ENCODE assay signal across 8 cellular contexts in genomic region chr9:133955821-133956411, GRCh38. TPM values are rescaled to one million over a fixed set of nuclear protein-coding genes. Genes with fewer than 3 reads are reported as not detected.
DNase-seq lines count a peak whose midpoint lies in the region; ATAC-seq, FAIRE-seq and TF ChIP-seq lines count a peak whose summit lies in the region.

No MANE protein-coding gene starts in this region.

- H3K27ac ChIP-seq in GM12878 (ENCODE audit: control insufficient read depth, insufficient read depth): peak overlapping the region; percentile 99
- peak overlapping the region; percentile 62 for H3K27ac ChIP-seq in lower lobe of right lung
- no peak overlapping the region for H3K27ac ChIP-seq in aorta (ENCODE audit: low read depth in 1 of 2, low read length in 2 of 2)

- H3K4me3 ChIP-seq in NT2/D1 (ENCODE audit: insufficient read length, low read depth) (no peak overlapping the region), GM12878 (peak overlapping the region; percentile 67), lower lobe of right lung (peak overlapping the region; percentile 32), aorta (ENCODE audit: low read length in 2 of 2) (no peak overlapping the region)

- TF ChIP-seq CTCF in GM12873 (IDR thresholded peaks at IDR 0.05; ENCODE audit: insufficient read depth, low read depth, low read length, missing control alignments) (peak; percentile 24), GM12878 (IDR thresholded peaks at IDR 0.05 in 2 of 3, conservative IDR thresholded peaks at IDR 0.05 in 1 of 3; ENCODE audit: control insufficient read depth in 2 of 3, extremely low read depth in 1 of 3, insufficient read depth in 1 of 3, low read depth in 3 of 3, low read length in 3 of 3) (peak in 1 of 3 experiments; percentile 12; a peak in 1 of 6 replicates), lower lobe of right lung (IDR thresholded peaks at IDR 0.05) (no peak)

- SMC1A ChIA-PET in GM12878 (lab: Charles Lee; ENCODE audit: uncharacterized antibody, unreplicated experiment): interaction anchor here (0.8 to 3.9 kb wide), 8 partner anchors 10 to 173 kb away, joined by 3 to 58 read pairs (median 12); no protein-coding TSS in a partner anchor

- H3K9me3 ChIP-seq in NT2/D1 (ENCODE audit: insufficient read depth, low read length) (no peaks in the 10 kb centered on the region), GM12878 (replicated peaks; ENCODE audit: control insufficient read depth, insufficient read depth, low read length) (no peaks in the 10 kb centered on the region), lower lobe of right lung (no peaks in the 10 kb centered on the region), aorta (ENCODE audit: control insufficient read depth, low read length) (no peaks in the 10 kb centered on the region)

- ATAC-seq in GM12878: peak; percentile 59
- ATAC-seq in lower lobe of right lung: peak; percentile 13 to 24
- no peak for ATAC-seq in aorta (ENCODE audit: low FRiP score)
- no peak for ATAC-seq in GM21515 (IDR thresholded peaks at IDR 0.05; ENCODE audit: unreplicated experiment)
- no peak for ATAC-seq in HG02852 (IDR thresholded peaks at IDR 0.05; ENCODE audit: unreplicated experiment)
- ATAC-seq in GM21529 (IDR thresholded peaks at IDR 0.05; ENCODE audit: unreplicated experiment): no peak

- TF ChIP-seq EP300 in GM12878 (IDR thresholded peaks at IDR 0.05; ENCODE audit: borderline replicate concordance in 1 of 2, control insufficient read depth in 1 of 2, low read depth in 2 of 2, low read length in 2 of 2): no peak

- TF ChIP-seq RAD21 in GM12878 (IDR thresholded peaks at IDR 0.05; ENCODE audit: insufficient read depth, low read depth, low read length): no peak

- POLR2A ChIA-PET in GM12878 (lab: Charles Lee): interaction anchor here (0.6 to 4.3 kb wide), 9 partner anchors 10 to 135 kb away, joined by 3 to 54 read pairs (median 5); no protein-coding TSS in a partner anchor

- RAD21 ChIA-PET in GM12878 (lab: Charles Lee; ENCODE audit: unreplicated experiment): interaction anchor here (0.9 to 5.0 kb wide), 14 partner anchors 9 to 220 kb away, joined by 3 to 66 read pairs (median 8); partner anchors contain the start of gene VAV2

- FAIRE-seq in GM12878 (lab: Jason Lieb, UNC): peak; percentile 57

- CTCF ChIA-PET in GM12878 (lab: Yijun Ruan, JAX): interaction anchor here (0.8 to 4.3 kb wide), 9 partner anchors 10 to 174 kb away, joined by 3 to 34 read pairs (median 5); no protein-coding TSS in a partner anchor

- intact Hi-C loops in GM12878 (cut with micrococcal nuclease; ENCODE audit: unreplicated experiment) (loop anchor here (2.0 kb wide), 2 partner anchors 37 to 133 kb away; partner anchors contain the start of gene VAV2), lower lobe of right lung (cut with DNase I) (no loop called here), aorta (cut with DNase I) (no loop called here)

- H3K4me2 ChIP-seq in GM12878 (ENCODE audit: control insufficient read depth, insufficient read depth): peak overlapping the region; percentile 90

- in situ Hi-C loops in GM12878 (cut with MboI): no loop called here

- peaks cover 76% of the 10 kb centered on the region for H3K79me2 ChIP-seq in GM12878 (ENCODE audit: control insufficient read depth, insufficient read depth, low read length)

- H2AFZ ChIP-seq in GM12878 (ENCODE audit: control insufficient read depth, low read depth, low read length): no peak overlapping the region

- H3K9ac ChIP-seq in NT2/D1 (ENCODE audit: insufficient read length, low read depth) (peak overlapping the region; percentile 72), GM12878 (ENCODE audit: control insufficient read depth, insufficient read depth, low read length) (peak overlapping the region; percentile 79)

- BruUV-seq in GM12878 (replicated peaks; lab: Mats Ljungman, UMichigan): no TSS peak

- no peaks in the 10 kb centered on the region for H4K20me1 ChIP-seq in GM12878 (ENCODE audit: control insufficient read depth, insufficient read depth)

- under 1% methylated on average over 15 of the region's 15 CpGs for WGBS in GM12878 (ENCODE audit: insufficient coverage, insufficient replicate concordance, low lambda C conversion rate, missing lambda C conversion rate)
- WGBS in aorta, 2 donors: 14 to 24% methylated on average over 15 of the region's 15 CpGs

- H3K36me3 ChIP-seq in NT2/D1 (ENCODE audit: insufficient read depth, insufficient read length, low read length) (peaks cover 17% of the 10 kb centered on the region), GM12878 (ENCODE audit: control insufficient read depth in 2 of 2, insufficient read depth in 2 of 2, low read length in 1 of 2) (peaks cover 0 to 7% of the 10 kb centered on the region in 2 experiments; a peak in 2 of 4 replicates), lower lobe of right lung (no peaks in the 10 kb centered on the region), aorta (ENCODE audit: control insufficient read depth in 1 of 2, insufficient read depth in 2 of 2, low read length in 1 of 2) (no peaks in the 10 kb centered on the region)

- peak; percentile 25 for DNase-seq in NT2/D1 (ENCODE audit: low read depth, low spot score)
- no peak for DNase-seq in GM12878 (ENCODE audit: low read depth, low spot score)
- DNase-seq in lower lobe of right lung: peak; percentile 50
- peak; percentile 51 to 75 for DNase-seq in aorta

- no peaks in the 10 kb centered on the region for H3K27me3 ChIP-seq in NT2/D1 (ENCODE audit: insufficient read depth, insufficient read length)
- no peaks in the 10 kb centered on the region for H3K27me3 ChIP-seq in GM12878 (replicated peaks in 1 of 2; ENCODE audit: control insufficient read depth in 2 of 2, insufficient read depth in 2 of 2, low read length in 1 of 2)
- no peaks in the 10 kb centered on the region for H3K27me3 ChIP-seq in lower lobe of right lung (ENCODE audit: low read depth)
- no peaks in the 10 kb centered on the region for H3K27me3 ChIP-seq in aorta (ENCODE audit: control insufficient read depth in 1 of 2, insufficient read depth in 2 of 2, low read length in 1 of 2)

- H3K4me1 ChIP-seq in NT2/D1 (ENCODE audit: insufficient read depth, insufficient read length) (peaks cover 39% of the 10 kb centered on the region), GM12878 (ENCODE audit: control insufficient read depth, insufficient read depth, low read length) (peaks cover 57% of the 10 kb centered on the region), lower lobe of right lung (peaks cover 64% of the 10 kb centered on the region), aorta (ENCODE audit: control insufficient read depth in 1 of 2, insufficient read depth in 2 of 2, low read length in 2 of 2) (no peaks in the 10 kb centered on the region)

- TF ChIP-seq POLR2A in GM12878 (IDR thresholded peaks at IDR 0.05; ENCODE audit: low read depth, low read length): peak; percentile 83

TF ChIP-seq in GM12878, 131 proteins besides CTCF, POLR2A, EP300 and RAD21 (continues in another document):
- TF ChIP-seq CUX1 (IDR thresholded peaks at IDR 0.05; ENCODE audit: insufficient replicate concordance, low read depth, low read length): no peak

RNA-seq across cellular contexts. Expression of gene VAV2, which starts 36.2 kb away (rescaled TPM):
- total RNA-seq in GM12878 (2013; cell fraction: nucleolus; rRNA removed): 39.5 and 41.0 TPM in 2 replicates
- 15.4 and 17.3 TPM in 2 replicates for total RNA-seq in GM12878 (2014; rRNA removed)
- 17.8 and 18.1 TPM in 2 replicates for total RNA-seq in GM12878 (2014; rRNA removed; fragmentation: Illumina TruSeq; extraction: Trizol)
- total RNA-seq in GM12878 (2021): 36.0 and 43.9 TPM in 2 replicates
- 11.0 TPM for polyA plus RNA-seq in GM12878 (2011; ENCODE audit: low read depth)
- polyA plus RNA-seq in GM12878 (2011; rRNA removed): 9.7 and 13.3 TPM in 2 replicates
- 16.2 and 18.8 TPM in 2 replicates for polyA plus RNA-seq in GM12878 (2011; cell fraction: cytosol; rRNA removed)
- 37.5 and 42.0 TPM in 2 replicates for polyA plus RNA-seq in GM12878 (2011; cell fraction: nucleus; rRNA removed)
- 24.7 and 27.4 TPM in 2 replicates for polyA plus RNA-seq in GM12878 (2012)
- polyA plus RNA-seq in GM12878 (2014; fragmentation: Illumina TruSeq; extraction: Trizol): 16.1 and 23.6 TPM in 2 replicates
- polyA plus RNA-seq in GM12878 (2014; fragmentation: Nextera tagmentation; extraction: Ambion mirVana): under 1 TPM; 0.13 to 0.53 TPM
- 26.7 and 30.9 TPM in 2 replicates for polyA plus RNA-seq in GM12878 (2014; rRNA removed)
- 10 to 100 TPM; 13.5 to 16.6 TPM for polyA plus RNA-seq in GM12878 (2016; fragmentation: Nextera tagmentation; extraction: Ambion mirVana)
- polyA minus RNA-seq in GM12878 (2011; rRNA and poly(A)+ RNA removed): 21.4 and 32.6 TPM in 2 replicates
- polyA minus RNA-seq in GM12878 (2011; cell fraction: cytosol; rRNA and poly(A)+ RNA removed): 12.7 and 13.9 TPM in 2 replicates
- polyA minus RNA-seq in GM12878 (2011; cell fraction: nucleus; rRNA and poly(A)+ RNA removed): 11.4 and 17.0 TPM in 2 replicates
- total RNA-seq in lower lobe of right lung: 26.9 TPM
- total RNA-seq in aorta: 10 to 100 TPM; 12.0 to 25.4 TPM
- polyA plus RNA-seq in aorta: 10 to 100 TPM in 1 of 2 donors, 1 to 10 TPM in 1; 9.0 to 11.6 TPM

Comparison
In these comparisons a context has a peak if more than half of its experiments do, and no peak if none do; other contexts are left out.
1. H3K4me3 ChIP-seq: peak in GM12878 (single experiment) and lower lobe of right lung (single experiment); none in NT2/D1 (single experiment) and aorta (0 of 2).
2. ATAC-seq: peak in GM12878 (single experiment) and lower lobe of right lung (2 of 2); none in aorta (single experiment), GM21515 (single experiment), HG02852 (single experiment) and GM21529 (single experiment).
3. H3K27ac ChIP-seq: peak in GM12878 (single experiment) and lower lobe of right lung (single experiment); none in aorta (0 of 2).